In the genomic region with DNA sequence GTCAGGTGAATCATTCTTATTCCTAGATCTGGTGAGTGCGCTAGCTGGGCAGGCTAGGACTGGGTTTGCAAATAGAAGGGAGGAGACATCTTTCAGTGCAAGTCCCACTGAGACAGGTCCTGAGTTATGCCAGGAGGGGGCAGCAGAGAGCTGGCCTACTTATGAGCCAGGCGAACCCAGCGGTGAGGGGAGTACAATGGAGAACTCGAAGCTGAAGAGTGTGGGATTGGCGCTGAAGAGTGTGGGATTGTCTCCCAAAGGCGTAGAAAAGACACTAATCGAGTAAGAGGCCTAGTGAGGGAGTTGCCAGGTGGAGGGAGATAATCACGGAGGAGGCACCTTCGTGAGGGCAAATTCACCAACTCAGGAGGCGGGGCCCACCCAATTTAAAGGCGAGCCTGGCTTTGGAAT, we compare ENCODE assay signal across 9 cellular contexts.
DNase-seq lines count a peak whose midpoint lies in the region; ATAC-seq lines count a peak whose summit lies in the region.
"Had no signal": no experiment of that assay in that cellular context is flagged by ENCODE, and none has a peak within 500 bp of the region (broad histone marks: within the 10 kb centered on the region; RNA-seq: fewer than 3 reads in every experiment).

No MANE protein-coding gene starts in this region.

- H3K4me3 ChIP-seq in CD4-positive, alpha-beta memory T cell (ENCODE audit: low read length in 2 of 2) = no peak overlapping the region

- H3K36me3 ChIP-seq in CD4-positive, alpha-beta memory T cell (ENCODE audit: insufficient read depth, low read length) = no peaks in the 10 kb centered on the region

- no peak overlapping the region for H3K27ac Mint-ChIP-seq in CD4-positive, alpha-beta memory T cell
- no peak overlapping the region for H3K27ac Mint-ChIP-seq in naive B cell
- H3K27ac Mint-ChIP-seq: activated naive CD8-positive, alpha-beta T cell had no signal

- H3K4me1 ChIP-seq in CD4-positive, alpha-beta memory T cell (ENCODE audit: insufficient read depth, low read length) = no peaks in the 10 kb centered on the region

- H3K9me3 ChIP-seq in CD4-positive, alpha-beta memory T cell (ENCODE audit: control insufficient read depth in 1 of 2, low read length in 2 of 2) = no peaks in the 10 kb centered on the region

- intact Hi-C loops in CD4-positive, alpha-beta memory T cell (cut with micrococcal nuclease) = loop anchor here (1.0 to 10.0 kb wide), 2 partner anchors 84 to 608 kb away; no protein-coding TSS in a partner anchor

- no peaks in the 10 kb centered on the region for H3K9me3 Mint-ChIP-seq in CD4-positive, alpha-beta memory T cell
- no peaks in the 10 kb centered on the region for H3K9me3 Mint-ChIP-seq in naive B cell

- H3K4me3 Mint-ChIP-seq in CD4-positive, alpha-beta memory T cell = peak overlapping the region in 2 of 8 donors; percentile 35 to 54
- H3K4me3 Mint-ChIP-seq in naive B cell = no peak overlapping the region
- H3K4me3 Mint-ChIP-seq: activated naive CD8-positive, alpha-beta T cell had no signal

- no peak overlapping the region for H3K27ac ChIP-seq in CD4-positive, alpha-beta memory T cell (ENCODE audit: low read depth, low read length)

- peak; percentile 95 for ATAC-seq in HG03354 (IDR thresholded peaks at IDR 0.05; ENCODE audit: poor library complexity, severe bottlenecking, unreplicated experiment)
- peak in 1 of 2 donors; percentile 28 for ATAC-seq in naive B cell (ENCODE audit: low read depth in 2 of 2)

- CTCF ChIA-PET in CD4-positive, alpha-beta memory T cell (lab: Charles Lee; ENCODE audit: partially characterized antibody) = interaction anchor here (1.4 kb wide), 1 partner anchor 84 kb away, joined by 8 read pairs; no protein-coding TSS in a partner anchor

- no peaks in the 10 kb centered on the region for H3K27me3 ChIP-seq in CD4-positive, alpha-beta memory T cell (ENCODE audit: insufficient read depth, low read length)

- no peaks in the 10 kb centered on the region for H3K36me3 Mint-ChIP-seq in CD4-positive, alpha-beta memory T cell
- H3K36me3 Mint-ChIP-seq in naive B cell = no peaks in the 10 kb centered on the region
- H3K36me3 Mint-ChIP-seq: activated naive CD8-positive, alpha-beta T cell had no signal

- peak in 4 of 5 donors; percentile 35 to 45 (median 40) for DNase-seq in CD4-positive, alpha-beta memory T cell
- DNase-seq in GM19238 (ENCODE audit: insufficient read length, low spot score) (peak; percentile 22), NCI-H526 treated with DMSO at 0.1 percent for 48 hours (lab: John Stamatoyannopoulos, UW) (peak; percentile 2), epidermal melanocyte (ENCODE audit: insufficient read length, low spot score) (peak; percentile 18), naive B cell (peak; percentile 18)
- peak; percentile 4 to 15 for DNase-seq in activated CD8-positive, alpha-beta memory T cell treated with anti-CD3 and anti-CD28 coated beads for 4 hours (ENCODE audit: low read depth in 2 of 2)
- peak; percentile 6 to 30 for DNase-seq in stimulated activated CD8-positive, alpha-beta memory T cell treated with anti-CD3 and anti-CD28 coated beads, Interleukin-7, amount 100 ng/mL, for 48 hours (ENCODE audit: extremely low read depth in 1 of 2, low read depth in 1 of 2)

- H3K4me1 Mint-ChIP-seq in CD4-positive, alpha-beta memory T cell = peaks cover 4 to 5% (median 4%) of the 10 kb centered on the region in 4 donors
- peaks cover 0 to 4% (median 0%) of the 10 kb centered on the region in 3 donors for H3K4me1 Mint-ChIP-seq in naive B cell

- peaks cover 0 to 4% of the 10 kb centered on the region in 2 donors for H3K27me3 Mint-ChIP-seq in CD4-positive, alpha-beta memory T cell
- H3K27me3 Mint-ChIP-seq in naive B cell = no peaks in the 10 kb centered on the region

- POLR2A ChIA-PET in CD4-positive, alpha-beta memory T cell (lab: Charles Lee; ENCODE audit: partially characterized antibody) = no interaction called here
